8 cellular contexts compared by ENCODE assay signal in the genomic region with DNA sequence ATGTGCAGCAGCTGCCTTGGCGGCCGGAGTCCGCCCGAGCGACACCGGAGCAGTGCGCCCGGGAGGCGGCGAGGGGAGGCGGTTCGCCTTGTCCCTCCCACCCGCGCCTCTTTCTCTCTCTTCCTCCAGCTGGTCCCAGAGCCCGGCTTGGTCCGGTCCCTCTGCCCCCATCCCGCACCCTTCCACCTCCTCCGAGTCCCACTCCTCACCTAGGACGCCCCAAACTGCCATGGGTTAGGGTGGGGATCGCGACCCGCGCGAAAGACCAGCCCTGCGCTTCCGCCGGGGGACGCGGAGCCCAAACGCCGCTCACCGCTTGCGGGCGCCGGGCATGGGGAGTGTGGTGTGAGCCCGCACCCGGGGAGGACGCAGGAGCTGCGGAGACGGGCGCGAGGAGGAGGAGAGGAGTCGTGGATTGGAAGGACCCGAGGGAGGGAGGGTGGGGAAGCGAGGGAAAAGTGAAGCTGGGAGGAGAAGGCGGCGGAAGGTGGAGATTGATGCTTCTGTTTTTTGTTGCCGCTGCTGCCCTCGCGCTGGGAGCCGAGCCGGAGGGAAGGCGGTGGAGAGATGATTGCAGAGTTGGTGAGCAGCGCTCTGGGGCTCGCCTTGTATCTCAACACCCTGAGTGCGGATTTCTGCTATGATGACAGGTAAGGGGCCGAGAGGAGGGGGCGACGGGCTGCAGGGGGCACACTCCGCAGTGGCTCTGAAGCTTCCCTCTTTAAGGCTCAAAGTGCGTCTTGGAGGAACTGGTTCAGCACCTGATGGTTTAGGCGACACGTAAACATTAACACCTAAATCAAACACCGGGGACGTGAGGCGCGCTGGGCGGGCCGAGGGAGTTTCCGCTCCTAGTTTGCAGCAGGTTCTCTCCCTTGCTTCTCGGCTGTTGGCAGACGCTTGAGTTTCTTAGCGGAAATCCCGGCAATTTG. TPM values are rescaled to one million over a fixed set of nuclear protein-coding genes. Genes with fewer than 3 reads are reported as not detected.
DNase-seq lines count a peak whose midpoint lies in the region; ATAC-seq lines count a peak whose summit lies in the region.

No MANE protein-coding gene starts in this region.

- H3K4me3 Mint-ChIP-seq in activated CD4-positive, alpha-beta T cell treated with anti-CD3 and anti-CD28 coated beads, Interleukin-2, amount 10 ng/mL, durations not matched to agents 24 days and 14 days = peak overlapping the region; percentile 97

- intact Hi-C loops in activated CD4-positive, alpha-beta T cell treated with anti-CD3 and anti-CD28 coated beads, Interleukin-2, amount 10 ng/mL, durations not matched to agents 24 days and 14 days (cut with micrococcal nuclease) = loop anchor here (1.0 to 10.0 kb wide), 6 partner anchors 36 to 1140 kb away; a partner anchor contains a TSS

- DNase-seq in DMS79 treated with DMSO at 0.1 percent for 48 hours (lab: John Stamatoyannopoulos, UW) = peak; percentile 33
- no peak for DNase-seq in DMS79 (lab: John Stamatoyannopoulos, UW)
- DNase-seq in NCI-H2171 (lab: John Stamatoyannopoulos, UW) = peak; percentile 73
- DNase-seq in activated CD4-positive, alpha-beta T cell treated with anti-CD3 and anti-CD28 coated beads, Interleukin-2, amount 10 ng/mL, durations not matched to agents 24 days and 14 days = peak; percentile 89
- peak; percentile 17 for DNase-seq in dedifferentiated amniotic fluid mesenchymal stem cell (ENCODE audit: extremely low spot score)
- peak; percentile 27 to 37 for DNase-seq in lung microvascular endothelial cell (ENCODE audit: low read depth in 2 of 2)
- DNase-seq in stimulated activated CD8-positive, alpha-beta memory T cell treated with anti-CD3 and anti-CD28 coated beads, Interleukin-12 subunit alpha, Interleukin-12 subunit beta, amount 100 ng/mL, for 24 hours (ENCODE audit: extremely low read depth) = peak; percentile 11

- no peaks in the 10 kb centered on the region for H3K9me3 Mint-ChIP-seq in activated CD4-positive, alpha-beta T cell treated with anti-CD3 and anti-CD28 coated beads, Interleukin-2, amount 10 ng/mL, durations not matched to agents 24 days and 14 days

- peak; percentile 29 for ATAC-seq in HG02981 (IDR thresholded peaks at IDR 0.05; ENCODE audit: unreplicated experiment)

- peak overlapping the region; percentile 89 for H3K27ac Mint-ChIP-seq in activated CD4-positive, alpha-beta T cell treated with anti-CD3 and anti-CD28 coated beads, Interleukin-2, amount 10 ng/mL, durations not matched to agents 24 days and 14 days

- H3K36me3 Mint-ChIP-seq in activated CD4-positive, alpha-beta T cell treated with anti-CD3 and anti-CD28 coated beads, Interleukin-2, amount 10 ng/mL, durations not matched to agents 24 days and 14 days (ENCODE audit: low read depth) = no peaks in the 10 kb centered on the region

- peaks cover 22% of the 10 kb centered on the region for H3K4me1 Mint-ChIP-seq in activated CD4-positive, alpha-beta T cell treated with anti-CD3 and anti-CD28 coated beads, Interleukin-2, amount 10 ng/mL, durations not matched to agents 24 days and 14 days

- H3K27me3 Mint-ChIP-seq in activated CD4-positive, alpha-beta T cell treated with anti-CD3 and anti-CD28 coated beads, Interleukin-2, amount 10 ng/mL, durations not matched to agents 24 days and 14 days = peaks cover 18% of the 10 kb centered on the region

RNA-seq across cellular contexts. Expression of a gene that starts 0.6 kb away (rescaled TPM):
- 1.9 and 2.5 TPM in 2 replicates for total RNA-seq in activated CD4-positive, alpha-beta T cell treated with anti-CD3 and anti-CD28 coated beads, Interleukin-2, amount 10 ng/mL, durations not matched to agents 24 days and 14 days
- 4.6 and 13.9 TPM in 2 replicates for total RNA-seq in lung microvascular endothelial cell
